Comparison of ENCODE assay signal across 27 cellular contexts in genomic region chr6:134105903-134106302, GRCh38.
"Had no signal": no experiment of that assay in that cellular context is flagged by ENCODE, and none has a peak within 500 bp of the region (broad histone marks: within the 10 kb centered on the region; RNA-seq: fewer than 3 reads in every experiment).

No MANE protein-coding gene starts in this region.

- H3K27me3 Mint-ChIP-seq: dendritic cell treated with granulocyte-macrophage colony-stimulating factor and Interleukin-4, amounts not matched to agents 40 ng/mL and 50 ng/mL, for 4 days had no signal

- H3K4me1 Mint-ChIP-seq: activated T-helper 17 cell treated with anti-CD3 and anti-CD28 coated beads, Interleukin-2, amount 50 U/mL, for 72 hours; brain; stimulated activated naive B cell treated with anti-CD40 and anti-IgM and Interleukin-4, amounts not matched to agents 10 μg/mL and 1 μg/mL and 100 μg/mL, for 72 hours had no signal

- H3K27ac Mint-ChIP-seq: activated naive CD4-positive, alpha-beta T cell treated with anti-CD3 and anti-CD28 coated beads, Interleukin-2, amount 50 U/mL, for 72 hours; activated T-cell treated with anti-CD3 and anti-CD28 coated beads, Interleukin-2, amount 50 U/mL, for 24 hours; activated T-helper 17 cell treated with anti-CD3 and anti-CD28 coated beads, Interleukin-2, amount 50 U/mL, for 72 hours; brain; dendritic cell treated with granulocyte-macrophage colony-stimulating factor and Interleukin-4, amounts not matched to agents 40 ng/mL and 50 ng/mL, for 4 days; stimulated activated naive B cell treated with anti-CD40 and anti-IgM and Interleukin-4, amounts not matched to agents 10 μg/mL and 1 μg/mL and 100 μg/mL, for 72 hours had no signal

- H3K9me3 Mint-ChIP-seq: activated naive CD4-positive, alpha-beta T cell treated with anti-CD3 and anti-CD28 coated beads, Interleukin-2, amount 50 U/mL, for 72 hours; activated T-cell treated with anti-CD3 and anti-CD28 coated beads, Interleukin-2, amount 50 U/mL, for 24 hours; activated T-helper 17 cell treated with anti-CD3 and anti-CD28 coated beads, Interleukin-2, amount 50 U/mL, for 72 hours; brain; dendritic cell treated with granulocyte-macrophage colony-stimulating factor and Interleukin-4, amounts not matched to agents 40 ng/mL and 50 ng/mL, for 4 days had no signal

- H3K27ac ChIP-seq: heart right ventricle, lower lobe of right lung, sigmoid colon, testis, vagina, WERI-Rb-1 had no signal

- DNase-seq: activated CD4-positive, alpha-beta T cell treated with anti-CD3 and anti-CD28 coated beads, Interleukin-2, amount 50 U/mL, for 4 hours; activated CD8-positive, alpha-beta memory T cell treated with anti-CD3 and anti-CD28 coated beads for 24 hours; activated CD8-positive, alpha-beta memory T cell treated with anti-CD3 and anti-CD28 coated beads, Interleukin-2, amount 50 U/mL, for 4 hours; activated T-cell treated with anti-CD3 and anti-CD28 coated beads, Interleukin-2, amount 50 U/mL, for 24 hours; aorta; effector CD8-positive, alpha-beta T cell; erythroblast; foreskin fibroblast; heart right ventricle; islet precursor cell; lower lobe of right lung; mesendoderm; mucosa of descending colon; nucleus accumbens; retina; sigmoid colon; stimulated activated CD4-positive, alpha-beta T cell treated with anti-CD3 and anti-CD28 coated beads, Interleukin-15, amount 100 ng/mL, for 24 hours; stimulated activated naive B cell treated with anti-CD40 and anti-IgM and Interleukin-4, amounts not matched to agents 10 μg/mL and 1 μg/mL and 100 μg/mL, for 72 hours; testis; trophoblast cell; WERI-Rb-1 had no signal

- H3K4me3 Mint-ChIP-seq: activated T-cell treated with anti-CD3 and anti-CD28 coated beads, Interleukin-2, amount 50 U/mL, for 24 hours; activated T-helper 17 cell treated with anti-CD3 and anti-CD28 coated beads, Interleukin-2, amount 50 U/mL, for 72 hours; brain; dendritic cell treated with granulocyte-macrophage colony-stimulating factor and Interleukin-4, amounts not matched to agents 40 ng/mL and 50 ng/mL, for 4 days; stimulated activated naive B cell treated with anti-CD40 and anti-IgM and Interleukin-4, amounts not matched to agents 10 μg/mL and 1 μg/mL and 100 μg/mL, for 72 hours had no signal

- ATAC-seq: activated naive CD4-positive, alpha-beta T cell treated with anti-CD3 and anti-CD28 coated beads, Interleukin-2, amount 50 U/mL, for 72 hours; activated T-helper 17 cell treated with anti-CD3 and anti-CD28 coated beads, Interleukin-2, amount 50 U/mL, for 72 hours; heart right ventricle; left lobe of liver; lower lobe of right lung; mucosa of descending colon; stimulated activated naive B cell treated with anti-CD40 and anti-IgM and Interleukin-4, amounts not matched to agents 10 μg/mL and 1 μg/mL and 100 μg/mL, for 72 hours had no signal

- H3K36me3 Mint-ChIP-seq: activated naive CD4-positive, alpha-beta T cell treated with anti-CD3 and anti-CD28 coated beads, Interleukin-2, amount 50 U/mL, for 72 hours; brain had no signal
